ENCODE assay signal across 2 cellular contexts in the genomic region with DNA sequence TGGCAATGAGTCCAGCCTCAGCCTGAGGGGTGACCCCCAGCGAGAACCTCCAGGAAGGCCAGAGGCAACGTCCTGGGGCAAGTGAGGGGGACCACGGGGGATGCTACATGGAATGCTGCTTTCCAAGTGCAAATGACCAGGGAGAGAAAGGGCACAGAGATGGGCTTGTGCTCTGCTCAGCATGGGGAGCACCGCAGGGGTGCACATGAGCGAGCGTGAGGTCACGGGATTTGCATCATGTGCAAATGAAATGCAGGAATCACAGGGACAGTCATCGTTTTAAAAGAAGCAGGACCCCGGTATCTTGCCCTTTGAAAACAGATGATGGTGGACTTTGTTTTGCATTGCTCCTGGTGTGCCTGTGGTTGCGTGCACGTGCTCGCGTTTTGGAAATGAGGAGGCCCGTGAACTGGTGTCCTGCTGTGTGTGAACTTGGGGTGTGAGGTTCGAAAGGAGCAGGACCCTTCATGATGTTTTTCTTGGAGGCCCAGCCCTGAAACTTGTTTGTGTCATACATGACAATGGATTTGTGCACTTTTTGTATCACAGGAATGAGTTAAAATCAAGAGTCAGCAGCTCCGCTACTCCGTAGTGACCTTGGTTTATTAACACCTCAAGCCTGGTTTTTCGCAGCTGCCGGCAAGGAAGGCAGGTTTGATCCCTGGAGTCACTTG.
TF ChIP-seq lines count a peak whose summit lies in the region.

No MANE protein-coding gene starts in this region.

TF ChIP-seq in SK-N-SH, 30 proteins besides CTCF, POLR2A, EP300 and RAD21 (continued from another document):
- TF ChIP-seq, protein P1, sequence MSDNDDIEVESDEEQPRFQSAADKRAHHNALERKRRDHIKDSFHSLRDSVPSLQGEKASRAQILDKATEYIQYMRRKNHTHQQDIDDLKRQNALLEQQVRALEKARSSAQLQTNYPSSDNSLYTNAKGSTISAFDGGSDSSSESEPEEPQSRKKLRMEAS (IDR thresholded peaks at IDR 0.05; ENCODE audit: low read depth) = no peak
- TF ChIP-seq, protein P2, sequence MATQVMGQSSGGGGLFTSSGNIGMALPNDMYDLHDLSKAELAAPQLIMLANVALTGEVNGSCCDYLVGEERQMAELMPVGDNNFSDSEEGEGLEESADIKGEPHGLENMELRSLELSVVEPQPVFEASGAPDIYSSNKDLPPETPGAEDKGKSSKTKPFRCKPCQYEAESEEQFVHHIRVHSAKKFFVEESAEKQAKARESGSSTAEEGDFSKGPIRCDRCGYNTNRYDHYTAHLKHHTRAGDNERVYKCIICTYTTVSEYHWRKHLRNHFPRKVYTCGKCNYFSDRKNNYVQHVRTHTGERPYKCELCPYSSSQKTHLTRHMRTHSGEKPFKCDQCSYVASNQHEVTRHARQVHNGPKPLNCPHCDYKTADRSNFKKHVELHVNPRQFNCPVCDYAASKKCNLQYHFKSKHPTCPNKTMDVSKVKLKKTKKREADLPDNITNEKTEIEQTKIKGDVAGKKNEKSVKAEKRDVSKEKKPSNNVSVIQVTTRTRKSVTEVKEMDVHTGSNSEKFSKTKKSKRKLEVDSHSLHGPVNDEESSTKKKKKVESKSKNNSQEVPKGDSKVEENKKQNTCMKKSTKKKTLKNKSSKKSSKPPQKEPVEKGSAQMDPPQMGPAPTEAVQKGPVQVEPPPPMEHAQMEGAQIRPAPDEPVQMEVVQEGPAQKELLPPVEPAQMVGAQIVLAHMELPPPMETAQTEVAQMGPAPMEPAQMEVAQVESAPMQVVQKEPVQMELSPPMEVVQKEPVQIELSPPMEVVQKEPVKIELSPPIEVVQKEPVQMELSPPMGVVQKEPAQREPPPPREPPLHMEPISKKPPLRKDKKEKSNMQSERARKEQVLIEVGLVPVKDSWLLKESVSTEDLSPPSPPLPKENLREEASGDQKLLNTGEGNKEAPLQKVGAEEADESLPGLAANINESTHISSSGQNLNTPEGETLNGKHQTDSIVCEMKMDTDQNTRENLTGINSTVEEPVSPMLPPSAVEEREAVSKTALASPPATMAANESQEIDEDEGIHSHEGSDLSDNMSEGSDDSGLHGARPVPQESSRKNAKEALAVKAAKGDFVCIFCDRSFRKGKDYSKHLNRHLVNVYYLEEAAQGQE (IDR thresholded peaks at IDR 0.05; ENCODE audit: low read depth, low read length) = no peak
- TF ChIP-seq MEF2A (IDR thresholded peaks at IDR 0.05; ENCODE audit: borderline replicate concordance, low read depth) = no peak
- TF ChIP-seq, protein P3, sequence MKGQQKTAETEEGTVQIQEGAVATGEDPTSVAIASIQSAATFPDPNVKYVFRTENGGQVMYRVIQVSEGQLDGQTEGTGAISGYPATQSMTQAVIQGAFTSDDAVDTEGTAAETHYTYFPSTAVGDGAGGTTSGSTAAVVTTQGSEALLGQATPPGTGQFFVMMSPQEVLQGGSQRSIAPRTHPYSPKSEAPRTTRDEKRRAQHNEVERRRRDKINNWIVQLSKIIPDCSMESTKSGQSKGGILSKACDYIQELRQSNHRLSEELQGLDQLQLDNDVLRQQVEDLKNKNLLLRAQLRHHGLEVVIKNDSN (IDR thresholded peaks at IDR 0.05; ENCODE audit: borderline replicate concordance, low read depth) = no peak
- no peak for TF ChIP-seq RXRA (IDR thresholded peaks at IDR 0.05; ENCODE audit: borderline replicate concordance, low read depth)
- no peak for TF ChIP-seq PBX3 (IDR thresholded peaks at IDR 0.05)

TF ChIP-seq in SK-N-SH treated with all-trans-retinoic acid at 6 μM for 48 hours, 23 proteins besides CTCF, POLR2A, EP300 and RAD21 (continued from another document):
- TF ChIP-seq, protein P4, sequence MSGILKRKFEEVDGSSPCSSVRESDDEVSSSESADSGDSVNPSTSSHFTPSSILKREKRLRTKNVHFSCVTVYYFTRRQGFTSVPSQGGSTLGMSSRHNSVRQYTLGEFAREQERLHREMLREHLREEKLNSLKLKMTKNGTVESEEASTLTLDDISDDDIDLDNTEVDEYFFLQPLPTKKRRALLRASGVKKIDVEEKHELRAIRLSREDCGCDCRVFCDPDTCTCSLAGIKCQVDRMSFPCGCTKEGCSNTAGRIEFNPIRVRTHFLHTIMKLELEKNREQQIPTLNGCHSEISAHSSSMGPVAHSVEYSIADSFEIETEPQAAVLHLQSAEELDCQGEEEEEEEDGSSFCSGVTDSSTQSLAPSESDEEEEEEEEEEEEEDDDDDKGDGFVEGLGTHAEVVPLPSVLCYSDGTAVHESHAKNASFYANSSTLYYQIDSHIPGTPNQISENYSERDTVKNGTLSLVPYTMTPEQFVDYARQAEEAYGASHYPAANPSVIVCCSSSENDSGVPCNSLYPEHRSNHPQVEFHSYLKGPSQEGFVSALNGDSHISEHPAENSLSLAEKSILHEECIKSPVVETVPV (CRISPR knock-in tag; IDR thresholded peaks at IDR 0.05) = no peak
- TF ChIP-seq ESRRG (CRISPR knock-in tag; IDR thresholded peaks at IDR 0.05) (no peak), BACH2 (CRISPR knock-in tag; IDR thresholded peaks at IDR 0.05; ENCODE audit: borderline replicate concordance) (no peak), OSR1 (CRISPR knock-in tag; IDR thresholded peaks at IDR 0.05) (no peak), GLIS3 (CRISPR knock-in tag; IDR thresholded peaks at IDR 0.05) (no peak), POU6F1 (CRISPR knock-in tag; IDR thresholded peaks at IDR 0.05; ENCODE audit: borderline replicate concordance, low read depth) (no peak), ZFP30 (CRISPR knock-in tag; IDR thresholded peaks at IDR 0.05) (no peak), ARNTL (CRISPR knock-in tag; IDR thresholded peaks at IDR 0.05; ENCODE audit: borderline replicate concordance, low read depth) (no peak), ZNF8 (CRISPR knock-in tag; IDR thresholded peaks at IDR 0.05) (no peak), ZC3H10 (CRISPR knock-in tag; IDR thresholded peaks at IDR 0.05) (no peak), PPARA (CRISPR knock-in tag; IDR thresholded peaks at IDR 0.05; ENCODE audit: borderline replicate concordance) (no peak), ZFP3 (CRISPR knock-in tag; IDR thresholded peaks at IDR 0.05) (no peak), ZNF70 (CRISPR knock-in tag; IDR thresholded peaks at IDR 0.05) (no peak), SNAI2 (CRISPR knock-in tag; IDR thresholded peaks at IDR 0.05) (no peak), CSDC2 (CRISPR knock-in tag; IDR thresholded peaks at IDR 0.05) (no peak)
